Comparison of ENCODE assay signal across 1 cellular context in genomic region chr3:50623840-50624474, GRCh38.
TF ChIP-seq lines count a peak whose summit lies in the region.

No MANE protein-coding gene starts in this region.

TF ChIP-seq in H1, 55 proteins besides CTCF, POLR2A, EP300 and RAD21:
- TF ChIP-seq MAX (IDR thresholded peaks at IDR 0.05) (no peak), CBX5 (IDR thresholded peaks at IDR 0.05; ENCODE audit: low read depth, low read length) (no peak), SUZ12 (IDR thresholded peaks at IDR 0.05; ENCODE audit: low read length) (no peak), KDM1A (IDR thresholded peaks at IDR 0.05; ENCODE audit: borderline replicate concordance, low read length) (no peak), JUND (IDR thresholded peaks at IDR 0.05; ENCODE audit: low read length) (no peak), EZH2 (IDR thresholded peaks at IDR 0.05; ENCODE audit: low read depth, low read length, severe bottlenecking) (no peak), PHF8 (conservative IDR thresholded peaks at IDR 0.05; ENCODE audit: low read depth, low read length) (no peak), JUN (IDR thresholded peaks at IDR 0.05; ENCODE audit: low read depth, low read length) (no peak), TAF1 (IDR thresholded peaks at IDR 0.05; ENCODE audit: low read depth, low read length) (no peak), TCF12 (IDR thresholded peaks at IDR 0.05; ENCODE audit: low read depth, low read length) (no peak), ATF2 (IDR thresholded peaks at IDR 0.05; ENCODE audit: low read length) (no peak), CEBPB (IDR thresholded peaks at IDR 0.05; ENCODE audit: low read depth, low read length) (no peak)
